19 cellular contexts compared by ENCODE assay signal in genomic region chr18:45557296-45557695, GRCh38. TPM values are rescaled to one million over a fixed set of nuclear protein-coding genes. Genes with fewer than 3 reads are reported as not detected.
DNase-seq lines count a peak whose midpoint lies in the region; ATAC-seq, FAIRE-seq and TF ChIP-seq lines count a peak whose summit lies in the region.
"Had no signal": no experiment of that assay in that cellular context is flagged by ENCODE, and none has a peak within 500 bp of the region (broad histone marks: within the 10 kb centered on the region; RNA-seq: fewer than 3 reads in every experiment).

No MANE protein-coding gene starts in this region.

- no peaks in the 10 kb centered on the region for H3K9me2 ChIP-seq in GM23248 (ENCODE audit: insufficient read depth)

- H4K20me1 ChIP-seq in GM23248 (ENCODE audit: insufficient read depth): no peaks in the 10 kb centered on the region

- 63 to 65% methylated on average over 4 of the region's 4 CpGs for WGBS in GM23248 (ENCODE audit: low coverage in 1 of 2, low lambda C conversion rate in 2 of 2, missing lambda C conversion rate in 2 of 2), 2 experiments
- WGBS in gastroesophageal sphincter (ENCODE audit: low coverage in 1 of 2), 2 donors: 67 to 82% methylated on average over 1 to 3 of the region's 4 CpGs

- no peak for FAIRE-seq in bronchial epithelial cell (lab: Jason Lieb, UNC)
- FAIRE-seq: A549, D721Med, GM19239, H1 had no signal

- H3K36me3 ChIP-seq in GM23248 (ENCODE audit: low read depth) (no peaks in the 10 kb centered on the region), bronchial epithelial cell (ENCODE audit: control insufficient read depth, insufficient read depth, low read length) (no peaks in the 10 kb centered on the region), lower lobe of right lung (no peaks in the 10 kb centered on the region), gastroesophageal sphincter (no peaks in the 10 kb centered on the region)
- H3K36me3 ChIP-seq: HAP-1 had no signal

- H3K4me2 ChIP-seq in GM23248 (ENCODE audit: unreplicated experiment): no peak overlapping the region
- H3K4me2 ChIP-seq: A549 had no signal

- in situ Hi-C loops in GM23248 (cut with MboI): no loop called here

- TF ChIP-seq EP300 in gastroesophageal sphincter (IDR thresholded peaks at IDR 0.05): no peak

- no peak for TF ChIP-seq POLR2A in gastroesophageal sphincter (IDR thresholded peaks at IDR 0.05)

- H3F3A ChIP-seq in GM23248 (ENCODE audit: insufficient read depth): no peaks in the 10 kb centered on the region

- no peak overlapping the region for H3K4me3 ChIP-seq in GM23248
- H3K4me3 ChIP-seq in bronchial epithelial cell (ENCODE audit: low read depth, low read length): no peak overlapping the region
- H3K4me3 ChIP-seq in lower lobe of right lung: no peak overlapping the region
- no peak overlapping the region for H3K4me3 ChIP-seq in gastroesophageal sphincter
- H3K4me3 ChIP-seq: A549, HAP-1 had no signal

- H3K9me3 ChIP-seq in GM23248 (ENCODE audit: low read depth) (no peaks in the 10 kb centered on the region), lower lobe of right lung (no peaks in the 10 kb centered on the region), gastroesophageal sphincter (no peaks in the 10 kb centered on the region)
- H3K9me3 ChIP-seq: A549, HAP-1 had no signal

- ATAC-seq in lower lobe of right lung (no peak), gastroesophageal sphincter (no peak)
- ATAC-seq: A549; CD8-positive, alpha-beta T cell had no signal

- no peaks in the 10 kb centered on the region for H3K4me1 ChIP-seq in GM23248 (ENCODE audit: insufficient read depth)
- H3K4me1 ChIP-seq in lower lobe of right lung: peaks cover 8% of the 10 kb centered on the region
- H3K4me1 ChIP-seq in gastroesophageal sphincter: peaks cover 0 to 3% (median 0%) of the 10 kb centered on the region in 3 donors
- H3K4me1 ChIP-seq: A549, HAP-1 had no signal

- H3K27me3 ChIP-seq in GM23248 (replicated peaks; ENCODE audit: insufficient read depth) (no peaks in the 10 kb centered on the region), bronchial epithelial cell (ENCODE audit: control insufficient read depth, insufficient read depth, low read length) (peaks cover 2% of the 10 kb centered on the region), lower lobe of right lung (ENCODE audit: low read depth) (no peaks in the 10 kb centered on the region), gastroesophageal sphincter (no peaks in the 10 kb centered on the region)

- intact Hi-C loops in lower lobe of right lung (cut with DNase I): no loop called here

- H3K9ac ChIP-seq in GM23248: no peak overlapping the region

- no peak for TF ChIP-seq CTCF in bronchial epithelial cell (IDR thresholded peaks at IDR 0.05; ENCODE audit: insufficient read depth, low read length, severe bottlenecking)
- TF ChIP-seq CTCF in lower lobe of right lung (IDR thresholded peaks at IDR 0.05): no peak
- TF ChIP-seq CTCF in gastroesophageal sphincter (IDR thresholded peaks at IDR 0.05): no peak

- DNase-seq in GM23248: peak; percentile 5
- peak; percentile 81 for DNase-seq in M059J (ENCODE audit: low read depth)
- peak; percentile 57 for DNase-seq in bronchial epithelial cell (ENCODE audit: low read depth)
- DNase-seq in lower lobe of right lung: no peak
- no peak for DNase-seq in AG08395 (ENCODE audit: low spot score)
- no peak for DNase-seq in NK-92 (lab: John Stamatoyannopoulos, UW; ENCODE audit: unreplicated experiment)
- DNase-seq: CD8-positive, alpha-beta T cell; COR-L47; DMS153; GF-D8 had no signal

- no peaks in the 10 kb centered on the region for H3K79me2 ChIP-seq in GM23248 (ENCODE audit: insufficient read depth)

- no peak overlapping the region for H3K27ac ChIP-seq in GM23248
- peak overlapping the region; percentile 18 for H3K27ac ChIP-seq in lower lobe of right lung
- no peak overlapping the region for H3K27ac ChIP-seq in gastroesophageal sphincter
- H3K27ac ChIP-seq: A549, HL-60 had no signal

- H2AFZ ChIP-seq in GM23248: no peak overlapping the region

RNA-seq across cellular contexts. Expression of gene SLC14A2, which starts 58.0 kb away (rescaled TPM):
- total RNA-seq in GM23248 (2014; rRNA removed; shearing (Covaris generic)): 0.13 and 0.43 TPM in 2 replicates
- polyA plus RNA-seq in GM23248 (2016; fragmentation: Nextera tagmentation; extraction: Ambion mirVana): 0.18 TPM in 1 of 2 replicates, not detected in the other
- total RNA-seq in M059J (2014; rRNA removed; shearing (Covaris generic)): 0.07 TPM in 1 of 2 replicates, not detected in the other
- total RNA-seq in bronchial epithelial cell (not detected in 2 replicates), lower lobe of right lung (not detected), gastroesophageal sphincter (under 1 TPM in 1 of 4 donors, not detected in 3; 0.15 TPM)
- total RNA-seq: CD8-positive, alpha-beta T cell; H1 had no signal
- polyA plus RNA-seq: A549, AG04450, CD14-positive monocyte had no signal

Comparison
In these comparisons a context has a peak if more than half of its experiments do, and no peak if none do; other contexts are left out.
1. DNase-seq: peak in GM23248 (single experiment), M059J (single experiment) and bronchial epithelial cell (single experiment); none in lower lobe of right lung (single experiment), AG08395 (single experiment) and NK-92 (single experiment).